1 cellular context compared by ENCODE assay signal in the genomic region with DNA sequence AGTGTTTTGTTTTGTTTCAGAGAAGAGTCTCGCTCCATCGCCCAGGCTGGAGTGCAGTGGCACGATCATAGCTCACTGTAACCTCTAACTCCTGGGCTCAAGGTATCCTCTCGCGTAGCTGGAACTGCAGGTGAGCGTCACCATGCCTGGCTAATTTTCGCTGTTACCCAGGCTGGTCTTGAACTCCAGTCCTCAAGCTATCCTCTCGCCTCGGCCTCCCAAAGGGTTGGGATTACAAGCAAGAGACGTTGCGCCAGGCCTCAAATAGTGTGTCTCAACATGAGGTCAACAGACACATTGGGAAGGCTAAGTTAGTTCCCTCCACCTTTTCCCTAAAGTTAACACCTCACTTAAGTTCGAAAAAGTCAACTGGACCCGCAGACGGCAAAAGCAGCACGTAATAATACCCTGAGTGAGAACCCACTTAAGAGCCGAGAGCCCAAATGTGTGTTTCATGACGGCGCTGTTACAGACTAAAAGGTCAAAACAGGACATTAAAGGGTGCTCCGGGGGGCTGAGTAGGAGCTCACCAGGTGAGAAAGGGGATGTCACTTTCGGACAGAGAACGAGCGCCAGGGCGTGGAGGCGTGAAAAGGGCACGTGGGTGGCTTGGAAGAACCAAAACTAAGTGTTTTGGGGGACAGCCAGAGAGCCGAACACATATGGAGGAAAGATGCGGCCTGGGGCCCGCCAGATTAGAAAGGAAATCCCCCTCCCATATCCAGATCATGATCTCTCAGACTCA.
A peak's percentile ranks its signal among the peaks of the same experiment; 100 is the strongest.
TF ChIP-seq lines count a peak whose summit lies in the region.

No MANE protein-coding gene starts in this region.

TF ChIP-seq in GM12878, 131 proteins besides CTCF, POLR2A, EP300 and RAD21 (continues in another document):
- TF ChIP-seq JUND (IDR thresholded peaks at IDR 0.05; ENCODE audit: low read depth, low read length) (no peak), POLR2AphosphoS2 (IDR thresholded peaks at IDR 0.05; ENCODE audit: low read depth, low read length) (0 out of 2 replicates have a peak, but pooled peaks have one; percentile 22), FOXK2 (IDR thresholded peaks at IDR 0.05) (peak; percentile 97), LARP7 (IDR thresholded peaks at IDR 0.05) (peak; percentile 15; the same call in 1 of the 2 replicates), KLF5 (IDR thresholded peaks at IDR 0.05; ENCODE audit: partially characterized antibody) (no peak), ATF7 (IDR thresholded peaks at IDR 0.05; ENCODE audit: low read depth) (peak; percentile 99), POLR2AphosphoS5 (IDR thresholded peaks at IDR 0.05; ENCODE audit: low read length) (no peak), TCF12 (IDR thresholded peaks at IDR 0.05; ENCODE audit: low read depth, low read length) (no peak), CHD2 (IDR thresholded peaks at IDR 0.05; ENCODE audit: borderline replicate concordance, low read depth, low read length) (no peak), CBX5 (IDR thresholded peaks at IDR 0.05; ENCODE audit: low read depth) (no peak), PML (IDR thresholded peaks at IDR 0.05; ENCODE audit: low read length) (no peak; the same call in 1 of the 2 replicates), NFXL1 (IDR thresholded peaks at IDR 0.05; ENCODE audit: borderline replicate concordance) (no peak), WRNIP1 (IDR thresholded peaks at IDR 0.05; ENCODE audit: borderline replicate concordance, low read depth, low read length) (no peak), YY1 (IDR thresholded peaks at IDR 0.05; ENCODE audit: low read depth, low read length) (no peak), RUNX3 (IDR thresholded peaks at IDR 0.05; ENCODE audit: low read length) (no peak), SRF (IDR thresholded peaks at IDR 0.05; ENCODE audit: low read depth in 2 of 2, low read length in 2 of 2) (no peak), KDM1A (IDR thresholded peaks at IDR 0.05; ENCODE audit: borderline replicate concordance) (no peak), BHLHE40 (IDR thresholded peaks at IDR 0.05; ENCODE audit: borderline replicate concordance in 1 of 2, low read depth in 2 of 2, low read length in 1 of 2) (peak; percentile 86 to 92; a peak in 3 of 4 replicates), TBL1XR1 (IDR thresholded peaks at IDR 0.05; ENCODE audit: low read depth, low read length) (no peak), BACH1 (IDR thresholded peaks at IDR 0.05; ENCODE audit: borderline replicate concordance) (no peak), SP1 (IDR thresholded peaks at IDR 0.05; ENCODE audit: low read depth, low read length) (no peak), ZNF207 (IDR thresholded peaks at IDR 0.05; ENCODE audit: borderline replicate concordance) (no peak), ZSCAN29 (IDR thresholded peaks at IDR 0.05) (no peak), JUNB (IDR thresholded peaks at IDR 0.05) (no peak), PAX8 (IDR thresholded peaks at IDR 0.05) (no peak), SIN3A (IDR thresholded peaks at IDR 0.05; ENCODE audit: low read depth, low read length) (no peak), TCF7 (IDR thresholded peaks at IDR 0.05; ENCODE audit: borderline replicate concordance) (no peak), ESRRA (IDR thresholded peaks at IDR 0.05; ENCODE audit: low read length) (no peak), FOXM1 (IDR thresholded peaks at IDR 0.05; ENCODE audit: low read depth, low read length) (no peak), SIX5 (IDR thresholded peaks at IDR 0.05; ENCODE audit: low read depth, low read length, severe bottlenecking) (no peak), SUZ12 (IDR thresholded peaks at IDR 0.05; ENCODE audit: unreplicated experiment) (no peak), NR2C1 (IDR thresholded peaks at IDR 0.05) (no peak), RFX5 (IDR thresholded peaks at IDR 0.05; ENCODE audit: low read depth, low read length) (no peak; the same call in 1 of the 2 replicates), DPF2 (IDR thresholded peaks at IDR 0.05) (no peak), HDAC2 (IDR thresholded peaks at IDR 0.05) (no peak), ZBED1 (IDR thresholded peaks at IDR 0.05; ENCODE audit: borderline replicate concordance) (no peak), RB1 (IDR thresholded peaks at IDR 0.05; ENCODE audit: borderline replicate concordance) (no peak)
- TF ChIP-seq, protein P1, sequence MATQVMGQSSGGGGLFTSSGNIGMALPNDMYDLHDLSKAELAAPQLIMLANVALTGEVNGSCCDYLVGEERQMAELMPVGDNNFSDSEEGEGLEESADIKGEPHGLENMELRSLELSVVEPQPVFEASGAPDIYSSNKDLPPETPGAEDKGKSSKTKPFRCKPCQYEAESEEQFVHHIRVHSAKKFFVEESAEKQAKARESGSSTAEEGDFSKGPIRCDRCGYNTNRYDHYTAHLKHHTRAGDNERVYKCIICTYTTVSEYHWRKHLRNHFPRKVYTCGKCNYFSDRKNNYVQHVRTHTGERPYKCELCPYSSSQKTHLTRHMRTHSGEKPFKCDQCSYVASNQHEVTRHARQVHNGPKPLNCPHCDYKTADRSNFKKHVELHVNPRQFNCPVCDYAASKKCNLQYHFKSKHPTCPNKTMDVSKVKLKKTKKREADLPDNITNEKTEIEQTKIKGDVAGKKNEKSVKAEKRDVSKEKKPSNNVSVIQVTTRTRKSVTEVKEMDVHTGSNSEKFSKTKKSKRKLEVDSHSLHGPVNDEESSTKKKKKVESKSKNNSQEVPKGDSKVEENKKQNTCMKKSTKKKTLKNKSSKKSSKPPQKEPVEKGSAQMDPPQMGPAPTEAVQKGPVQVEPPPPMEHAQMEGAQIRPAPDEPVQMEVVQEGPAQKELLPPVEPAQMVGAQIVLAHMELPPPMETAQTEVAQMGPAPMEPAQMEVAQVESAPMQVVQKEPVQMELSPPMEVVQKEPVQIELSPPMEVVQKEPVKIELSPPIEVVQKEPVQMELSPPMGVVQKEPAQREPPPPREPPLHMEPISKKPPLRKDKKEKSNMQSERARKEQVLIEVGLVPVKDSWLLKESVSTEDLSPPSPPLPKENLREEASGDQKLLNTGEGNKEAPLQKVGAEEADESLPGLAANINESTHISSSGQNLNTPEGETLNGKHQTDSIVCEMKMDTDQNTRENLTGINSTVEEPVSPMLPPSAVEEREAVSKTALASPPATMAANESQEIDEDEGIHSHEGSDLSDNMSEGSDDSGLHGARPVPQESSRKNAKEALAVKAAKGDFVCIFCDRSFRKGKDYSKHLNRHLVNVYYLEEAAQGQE (IDR thresholded peaks at IDR 0.05; ENCODE audit: low read depth, low read length) = no peak
- TF ChIP-seq, protein P2, sequence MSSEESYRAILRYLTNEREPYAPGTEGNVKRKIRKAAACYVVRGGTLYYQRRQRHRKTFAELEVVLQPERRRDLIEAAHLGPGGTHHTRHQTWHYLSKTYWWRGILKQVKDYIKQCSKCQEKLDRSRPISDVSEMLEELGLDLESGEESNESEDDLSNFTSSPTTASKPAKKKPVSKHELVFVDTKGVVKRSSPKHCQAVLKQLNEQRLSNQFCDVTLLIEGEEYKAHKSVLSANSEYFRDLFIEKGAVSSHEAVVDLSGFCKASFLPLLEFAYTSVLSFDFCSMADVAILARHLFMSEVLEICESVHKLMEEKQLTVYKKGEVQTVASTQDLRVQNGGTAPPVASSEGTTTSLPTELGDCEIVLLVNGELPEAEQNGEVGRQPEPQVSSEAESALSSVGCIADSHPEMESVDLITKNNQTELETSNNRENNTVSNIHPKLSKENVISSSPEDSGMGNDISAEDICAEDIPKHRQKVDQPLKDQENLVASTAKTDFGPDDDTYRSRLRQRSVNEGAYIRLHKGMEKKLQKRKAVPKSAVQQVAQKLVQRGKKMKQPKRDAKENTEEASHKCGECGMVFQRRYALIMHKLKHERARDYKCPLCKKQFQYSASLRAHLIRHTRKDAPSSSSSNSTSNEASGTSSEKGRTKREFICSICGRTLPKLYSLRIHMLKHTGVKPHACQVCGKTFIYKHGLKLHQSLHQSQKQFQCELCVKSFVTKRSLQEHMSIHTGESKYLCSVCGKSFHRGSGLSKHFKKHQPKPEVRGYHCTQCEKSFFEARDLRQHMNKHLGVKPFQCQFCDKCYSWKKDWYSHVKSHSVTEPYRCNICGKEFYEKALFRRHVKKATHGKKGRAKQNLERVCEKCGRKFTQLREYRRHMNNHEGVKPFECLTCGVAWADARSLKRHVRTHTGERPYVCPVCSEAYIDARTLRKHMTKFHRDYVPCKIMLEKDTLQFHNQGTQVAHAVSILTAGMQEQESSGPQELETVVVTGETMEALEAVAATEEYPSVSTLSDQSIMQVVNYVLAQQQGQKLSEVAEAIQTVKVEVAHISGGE (CRISPR knock-in tag; IDR thresholded peaks at IDR 0.05) = no peak
- TF ChIP-seq, protein P3, sequence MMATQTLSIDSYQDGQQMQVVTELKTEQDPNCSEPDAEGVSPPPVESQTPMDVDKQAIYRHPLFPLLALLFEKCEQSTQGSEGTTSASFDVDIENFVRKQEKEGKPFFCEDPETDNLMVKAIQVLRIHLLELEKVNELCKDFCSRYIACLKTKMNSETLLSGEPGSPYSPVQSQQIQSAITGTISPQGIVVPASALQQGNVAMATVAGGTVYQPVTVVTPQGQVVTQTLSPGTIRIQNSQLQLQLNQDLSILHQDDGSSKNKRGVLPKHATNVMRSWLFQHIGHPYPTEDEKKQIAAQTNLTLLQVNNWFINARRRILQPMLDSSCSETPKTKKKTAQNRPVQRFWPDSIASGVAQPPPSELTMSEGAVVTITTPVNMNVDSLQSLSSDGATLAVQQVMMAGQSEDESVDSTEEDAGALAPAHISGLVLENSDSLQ (IDR thresholded peaks at IDR 0.05) = peak; percentile 38; the same call in 1 of the 2 replicates
- TF ChIP-seq, protein P4, sequence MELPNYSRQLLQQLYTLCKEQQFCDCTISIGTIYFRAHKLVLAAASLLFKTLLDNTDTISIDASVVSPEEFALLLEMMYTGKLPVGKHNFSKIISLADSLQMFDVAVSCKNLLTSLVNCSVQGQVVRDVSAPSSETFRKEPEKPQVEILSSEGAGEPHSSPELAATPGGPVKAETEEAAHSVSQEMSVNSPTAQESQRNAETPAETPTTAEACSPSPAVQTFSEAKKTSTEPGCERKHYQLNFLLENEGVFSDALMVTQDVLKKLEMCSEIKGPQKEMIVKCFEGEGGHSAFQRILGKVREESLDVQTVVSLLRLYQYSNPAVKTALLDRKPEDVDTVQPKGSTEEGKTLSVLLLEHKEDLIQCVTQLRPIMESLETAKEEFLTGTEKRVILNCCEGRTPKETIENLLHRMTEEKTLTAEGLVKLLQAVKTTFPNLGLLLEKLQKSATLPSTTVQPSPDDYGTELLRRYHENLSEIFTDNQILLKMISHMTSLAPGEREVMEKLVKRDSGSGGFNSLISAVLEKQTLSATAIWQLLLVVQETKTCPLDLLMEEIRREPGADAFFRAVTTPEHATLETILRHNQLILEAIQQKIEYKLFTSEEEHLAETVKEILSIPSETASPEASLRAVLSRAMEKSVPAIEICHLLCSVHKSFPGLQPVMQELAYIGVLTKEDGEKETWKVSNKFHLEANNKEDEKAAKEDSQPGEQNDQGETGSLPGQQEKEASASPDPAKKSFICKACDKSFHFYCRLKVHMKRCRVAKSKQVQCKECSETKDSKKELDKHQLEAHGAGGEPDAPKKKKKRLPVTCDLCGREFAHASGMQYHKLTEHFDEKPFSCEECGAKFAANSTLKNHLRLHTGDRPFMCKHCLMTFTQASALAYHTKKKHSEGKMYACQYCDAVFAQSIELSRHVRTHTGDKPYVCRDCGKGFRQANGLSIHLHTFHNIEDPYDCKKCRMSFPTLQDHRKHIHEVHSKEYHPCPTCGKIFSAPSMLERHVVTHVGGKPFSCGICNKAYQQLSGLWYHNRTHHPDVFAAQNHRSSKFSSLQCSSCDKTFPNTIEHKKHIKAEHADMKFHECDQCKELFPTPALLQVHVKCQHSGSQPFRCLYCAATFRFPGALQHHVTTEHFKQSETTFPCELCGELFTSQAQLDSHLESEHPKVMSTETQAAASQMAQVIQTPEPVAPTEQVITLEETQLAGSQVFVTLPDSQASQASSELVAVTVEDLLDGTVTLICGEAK (IDR thresholded peaks at IDR 0.05; ENCODE audit: borderline replicate concordance) = no peak
- TF ChIP-seq, protein P5, sequence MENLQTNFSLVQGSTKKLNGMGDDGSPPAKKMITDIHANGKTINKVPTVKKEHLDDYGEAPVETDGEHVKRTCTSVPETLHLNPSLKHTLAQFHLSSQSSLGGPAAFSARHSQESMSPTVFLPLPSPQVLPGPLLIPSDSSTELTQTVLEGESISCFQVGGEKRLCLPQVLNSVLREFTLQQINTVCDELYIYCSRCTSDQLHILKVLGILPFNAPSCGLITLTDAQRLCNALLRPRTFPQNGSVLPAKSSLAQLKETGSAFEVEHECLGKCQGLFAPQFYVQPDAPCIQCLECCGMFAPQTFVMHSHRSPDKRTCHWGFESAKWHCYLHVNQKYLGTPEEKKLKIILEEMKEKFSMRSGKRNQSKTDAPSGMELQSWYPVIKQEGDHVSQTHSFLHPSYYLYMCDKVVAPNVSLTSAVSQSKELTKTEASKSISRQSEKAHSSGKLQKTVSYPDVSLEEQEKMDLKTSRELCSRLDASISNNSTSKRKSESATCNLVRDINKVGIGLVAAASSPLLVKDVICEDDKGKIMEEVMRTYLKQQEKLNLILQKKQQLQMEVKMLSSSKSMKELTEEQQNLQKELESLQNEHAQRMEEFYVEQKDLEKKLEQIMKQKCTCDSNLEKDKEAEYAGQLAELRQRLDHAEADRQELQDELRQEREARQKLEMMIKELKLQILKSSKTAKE (IDR thresholded peaks at IDR 0.05; ENCODE audit: low read depth, poor library complexity, severe bottlenecking) = peak; percentile 89
- TF ChIP-seq, protein P6, sequence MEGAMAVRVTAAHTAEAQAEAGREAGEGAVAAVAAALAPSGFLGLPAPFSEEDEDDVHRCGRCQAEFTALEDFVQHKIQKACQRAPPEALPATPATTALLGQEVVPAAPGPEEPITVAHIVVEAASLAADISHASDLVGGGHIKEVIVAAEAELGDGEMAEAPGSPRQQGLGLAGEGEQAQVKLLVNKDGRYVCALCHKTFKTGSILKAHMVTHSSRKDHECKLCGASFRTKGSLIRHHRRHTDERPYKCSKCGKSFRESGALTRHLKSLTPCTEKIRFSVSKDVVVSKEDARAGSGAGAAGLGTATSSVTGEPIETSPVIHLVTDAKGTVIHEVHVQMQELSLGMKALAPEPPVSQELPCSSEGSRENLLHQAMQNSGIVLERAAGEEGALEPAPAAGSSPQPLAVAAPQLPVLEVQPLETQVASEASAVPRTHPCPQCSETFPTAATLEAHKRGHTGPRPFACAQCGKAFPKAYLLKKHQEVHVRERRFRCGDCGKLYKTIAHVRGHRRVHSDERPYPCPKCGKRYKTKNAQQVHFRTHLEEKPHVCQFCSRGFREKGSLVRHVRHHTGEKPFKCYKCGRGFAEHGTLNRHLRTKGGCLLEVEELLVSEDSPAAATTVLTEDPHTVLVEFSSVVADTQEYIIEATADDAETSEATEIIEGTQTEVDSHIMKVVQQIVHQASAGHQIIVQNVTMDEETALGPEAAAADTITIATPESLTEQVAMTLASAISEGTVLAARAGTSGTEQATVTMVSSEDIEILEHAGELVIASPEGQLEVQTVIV (IDR thresholded peaks at IDR 0.05; ENCODE audit: borderline replicate concordance, partially characterized antibody) = no peak
- TF ChIP-seq, protein P7, sequence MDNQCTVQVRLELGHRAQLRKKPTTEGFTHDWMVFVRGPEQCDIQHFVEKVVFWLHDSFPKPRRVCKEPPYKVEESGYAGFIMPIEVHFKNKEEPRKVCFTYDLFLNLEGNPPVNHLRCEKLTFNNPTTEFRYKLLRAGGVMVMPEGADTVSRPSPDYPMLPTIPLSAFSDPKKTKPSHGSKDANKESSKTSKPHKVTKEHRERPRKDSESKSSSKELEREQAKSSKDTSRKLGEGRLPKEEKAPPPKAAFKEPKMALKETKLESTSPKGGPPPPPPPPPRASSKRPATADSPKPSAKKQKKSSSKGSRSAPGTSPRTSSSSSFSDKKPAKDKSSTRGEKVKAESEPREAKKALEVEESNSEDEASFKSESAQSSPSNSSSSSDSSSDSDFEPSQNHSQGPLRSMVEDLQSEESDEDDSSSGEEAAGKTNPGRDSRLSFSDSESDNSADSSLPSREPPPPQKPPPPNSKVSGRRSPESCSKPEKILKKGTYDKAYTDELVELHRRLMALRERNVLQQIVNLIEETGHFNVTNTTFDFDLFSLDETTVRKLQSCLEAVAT (IDR thresholded peaks at IDR 0.05) = peak; percentile 77; the same call in 1 of the 2 replicates
